ENCODE assay signal across 21 cellular contexts in the genomic region with DNA sequence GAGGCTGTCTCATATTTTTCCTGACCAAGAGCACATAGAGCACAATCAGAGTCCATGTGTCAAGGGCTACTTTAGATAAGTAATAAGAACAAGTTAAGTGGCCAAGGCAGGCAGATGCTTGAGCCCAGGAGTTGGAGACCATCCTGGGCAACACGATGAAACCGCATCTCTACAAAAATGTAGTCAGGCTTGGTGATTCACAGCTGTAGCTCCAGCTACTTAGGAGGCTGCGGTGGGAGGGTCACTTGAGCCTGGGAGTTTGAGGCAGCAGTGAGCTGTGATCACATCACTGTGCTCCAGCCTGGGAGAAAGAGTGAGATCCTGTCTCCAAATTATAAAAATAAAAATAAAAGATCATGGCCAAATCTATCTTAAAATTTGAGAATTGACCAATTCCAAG.
"Had no signal": no experiment of that assay in that cellular context is flagged by ENCODE, and none has a peak within 500 bp of the region (broad histone marks: within the 10 kb centered on the region; RNA-seq: fewer than 3 reads in every experiment).

No MANE protein-coding gene starts in this region.

- H3K4me1 Mint-ChIP-seq: activated B cell treated with CpG ODN at 0.5 μM for 24 hours; activated CD4-positive, alpha-beta T cell treated with anti-CD3 and anti-CD28 coated beads for 36 hours; activated naive CD8-positive, alpha-beta T cell treated with anti-CD3 and anti-CD28 coated beads for 36 hours; memory B cell; nephron had no signal

- H3K36me3 Mint-ChIP-seq: activated naive CD8-positive, alpha-beta T cell treated with anti-CD3 and anti-CD28 coated beads for 36 hours; memory B cell; type B pancreatic cell had no signal

- H3K9me3 Mint-ChIP-seq: activated B cell treated with CpG ODN at 0.5 μM for 24 hours, nephron, type B pancreatic cell had no signal

- H3K27ac Mint-ChIP-seq: activated B cell treated with CpG ODN at 0.5 μM for 24 hours; activated CD4-positive, alpha-beta T cell treated with anti-CD3 and anti-CD28 coated beads for 36 hours; activated naive CD8-positive, alpha-beta T cell treated with anti-CD3 and anti-CD28 coated beads for 36 hours; memory B cell; nephron; type B pancreatic cell had no signal

- H3K9me3 ChIP-seq: pancreas, psoas muscle, right atrium auricular region, thoracic aorta had no signal

- H3K4me3 Mint-ChIP-seq: activated B cell treated with CpG ODN at 0.5 μM for 24 hours; activated CD4-positive, alpha-beta T cell treated with anti-CD3 and anti-CD28 coated beads for 36 hours; activated naive CD8-positive, alpha-beta T cell treated with anti-CD3 and anti-CD28 coated beads for 36 hours; activated T-cell treated with anti-CD3 and anti-CD28 coated beads, Interleukin-2, amount 50 U/mL, for 4 hours; memory B cell; nephron; type B pancreatic cell had no signal

- H3K27ac ChIP-seq: epithelial cell of prostate, heart left ventricle, pancreas, psoas muscle, right atrium auricular region, thoracic aorta had no signal

- H3K4me3 ChIP-seq: heart left ventricle, pancreas, psoas muscle, right atrium auricular region, thoracic aorta had no signal

- ATAC-seq: activated CD4-positive, alpha-beta T cell treated with anti-CD3 and anti-CD28 coated beads for 36 hours; activated T-cell treated with anti-CD3 and anti-CD28 coated beads, Interleukin-2, amount 50 U/mL, for 4 hours; heart left ventricle; left colon; pancreas; psoas muscle had no signal

- H3K4me1 ChIP-seq: heart left ventricle, pancreas, psoas muscle, right atrium auricular region had no signal

- DNase-seq: activated B cell treated with CpG ODN at 0.5 μM for 24 hours; activated CD4-positive, alpha-beta T cell treated with anti-CD3 and anti-CD28 coated beads for 36 hours; activated CD4-positive, alpha-beta T cell treated with anti-CD3 and anti-CD28 coated beads, Interleukin-2, amount 50 U/mL, for 4 hours; activated CD8-positive, alpha-beta memory T cell treated with anti-CD3 and anti-CD28 coated beads for 24 hours; activated CD8-positive, alpha-beta memory T cell treated with anti-CD3 and anti-CD28 coated beads, Interleukin-2, amount 50 U/mL, for 48 hours; activated naive CD4-positive, alpha-beta T cell treated with Interleukin-2 at 50 U/mL for 16 hours; activated naive CD8-positive, alpha-beta T cell treated with anti-CD3 and anti-CD28 coated beads for 36 hours; activated T-cell treated with anti-CD3 and anti-CD28 coated beads, Interleukin-2, amount 50 U/mL, for 4 hours; central memory CD4-positive, alpha-beta T cell; heart left ventricle; left colon; pancreas; psoas muscle; stimulated activated CD4-positive, alpha-beta T cell treated with anti-CD3 and anti-CD28 coated beads, Interleukin-4, amount 100 ng/mL, for 24 hours; stimulated activated naive CD4-positive, alpha-beta T cell treated with Interleukin-2 at 50 U/mL for 16 hours had no signal

- H3K36me3 ChIP-seq: heart left ventricle, pancreas, right atrium auricular region, thoracic aorta had no signal

- H3K27me3 Mint-ChIP-seq: activated B cell treated with CpG ODN at 0.5 μM for 24 hours; activated CD4-positive, alpha-beta T cell treated with anti-CD3 and anti-CD28 coated beads for 36 hours; activated naive CD8-positive, alpha-beta T cell treated with anti-CD3 and anti-CD28 coated beads for 36 hours; memory B cell had no signal

- H3K27me3 ChIP-seq: heart left ventricle, pancreas, right atrium auricular region had no signal
